23 cellular contexts compared by ENCODE assay signal in the genomic region with DNA sequence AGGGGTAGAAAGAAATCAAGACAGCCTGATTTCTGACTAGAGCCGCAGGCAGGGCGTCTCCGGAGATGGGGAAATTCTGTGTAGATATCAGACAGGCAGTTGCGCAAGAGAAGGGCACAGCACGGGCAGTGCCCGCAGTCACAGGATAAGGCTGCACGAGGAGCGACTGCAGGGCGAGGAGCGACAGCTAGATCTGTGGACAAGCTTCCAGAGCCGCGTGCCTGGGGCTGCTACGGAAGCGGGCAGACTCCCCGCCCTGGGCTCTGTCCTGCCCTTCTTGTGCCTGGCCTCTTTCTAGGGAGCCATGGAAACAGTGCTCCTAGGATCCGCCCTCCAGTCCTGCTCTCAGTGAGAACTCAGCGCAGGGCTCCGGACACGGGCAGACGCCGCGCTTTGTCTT. TPM values are rescaled to one million over a fixed set of nuclear protein-coding genes. Genes with fewer than 3 reads are reported as not detected.
DNase-seq lines count a peak whose midpoint lies in the region; ATAC-seq, FAIRE-seq and TF ChIP-seq lines count a peak whose summit lies in the region.
"Had no signal": no experiment of that assay in that cellular context is flagged by ENCODE, and none has a peak within 500 bp of the region (broad histone marks: within the 10 kb centered on the region; RNA-seq: fewer than 3 reads in every experiment).

No MANE protein-coding gene starts in this region.

- H3K9me1 ChIP-seq in K562 (ENCODE audit: control insufficient read depth, insufficient read depth, low read length) = no peaks in the 10 kb centered on the region

- DNase-seq in HepG2 (ENCODE audit: low spot score) = no peak
- DNase-seq in right lobe of liver = no peak
- DNase-seq in NCI-H460 (ENCODE audit: extremely low read depth, low read depth) = peak; percentile 38
- no peak for DNase-seq in K562 (ENCODE audit: extremely low read depth in 1 of 4, low spot score in 3 of 4)
- no peak for DNase-seq in NAMALWA (ENCODE audit: low spot score)
- DNase-seq in NCI-H187 (lab: John Stamatoyannopoulos, UW) = no peak
- DNase-seq in endodermal cell = no peak
- DNase-seq: Caco-2; CD4-positive, alpha-beta T cell; DMS153; GF-D8; GM23248; MG63; NCI-H1417; NCI-H187 treated with DMSO at 0.1 percent for 48 hours; NCI-H345; NCI-H526; Peyer's patch; T-cell had no signal

- H3K36me3 ChIP-seq in HepG2 (replicated peaks in 1 of 2; ENCODE audit: control insufficient read depth in 1 of 2, insufficient read depth in 2 of 2, low read length in 2 of 2) (no peaks in the 10 kb centered on the region), right lobe of liver (no peaks in the 10 kb centered on the region), K562 (ENCODE audit: control insufficient read depth, insufficient read depth, low read length) (no peaks in the 10 kb centered on the region), endodermal cell (ENCODE audit: control insufficient read depth, insufficient read depth, low read length) (no peaks in the 10 kb centered on the region)
- H3K36me3 ChIP-seq: MG63, Peyer's patch had no signal

- FAIRE-seq in HepG2 (lab: Jason Lieb, UNC) (no peak), K562 (lab: Jason Lieb, UNC) (no peak)
- FAIRE-seq: A204.1 had no signal

- H3K4me2 ChIP-seq in HepG2 (ENCODE audit: low read depth, low read length) (no peak overlapping the region), K562 (ENCODE audit: insufficient read depth, low read length) (no peak overlapping the region)

- no peak overlapping the region for H3K4me3 Mint-ChIP-seq in endodermal cell
- H3K4me3 Mint-ChIP-seq: CD4-positive, alpha-beta T cell; T-cell had no signal

- TF ChIP-seq CTCF in HepG2 (CRISPR knock-in tag; IDR thresholded peaks at IDR 0.05) (no peak), right lobe of liver (IDR thresholded peaks at IDR 0.05) (no peak), K562 (IDR thresholded peaks at IDR 0.05 in 2 of 3, conservative IDR thresholded peaks at IDR 0.05 in 1 of 3; ENCODE audit: insufficient read depth in 2 of 3, low read depth in 1 of 3, low read length in 3 of 3) (no peak), endodermal cell (conservative IDR thresholded peaks at IDR 0.05) (no peak)

- H3K27me3 ChIP-seq in HepG2 (ENCODE audit: control insufficient read depth in 1 of 2, insufficient read depth in 2 of 2, low read length in 2 of 2) = peaks cover 0 to 8% of the 10 kb centered on the region in 2 experiments; a peak in 2 of 5 replicates
- no peaks in the 10 kb centered on the region for H3K27me3 ChIP-seq in right lobe of liver
- no peaks in the 10 kb centered on the region; a peak in 1 of 5 replicates for H3K27me3 ChIP-seq in K562 (ENCODE audit: control insufficient read depth in 2 of 2, insufficient read depth in 2 of 2, low read length in 2 of 2)
- H3K27me3 ChIP-seq in endodermal cell (ENCODE audit: control insufficient read depth, insufficient read depth, low read length, poor library complexity, severe bottlenecking) = no peaks in the 10 kb centered on the region
- H3K27me3 ChIP-seq: MG63, Peyer's patch had no signal

- BruUV-seq in HepG2 (replicated peaks; lab: Mats Ljungman, UMichigan) (no TSS peak), K562 (replicated peaks; lab: Mats Ljungman, UMichigan) (no TSS peak)

- no peak for TF ChIP-seq RAD21 in HepG2 (CRISPR knock-in tag; IDR thresholded peaks at IDR 0.05)
- TF ChIP-seq RAD21 in K562 (CRISPR knock-in tag; conservative IDR thresholded peaks at IDR 0.05 in 1 of 2, IDR thresholded peaks at IDR 0.05 in 1 of 2) = no peak

- intact Hi-C loops in HepG2 (cut with micrococcal nuclease; ENCODE audit: unreplicated experiment) = no loop called here
- intact Hi-C loops in right lobe of liver (cut with DNase I) = no loop called here
- intact Hi-C loops in K562 (cut with micrococcal nuclease) = no loop called here

- H3K27me3 Mint-ChIP-seq in endodermal cell (ENCODE audit: insufficient read depth) = no peaks in the 10 kb centered on the region

- CTCF ChIA-PET in HepG2 (lab: Yijun Ruan, JAX; ENCODE audit: low intra/inter-chr PET ratio, low total read pairs) = no interaction called here
- CTCF ChIA-PET in K562 (lab: Yijun Ruan, JAX; ENCODE audit: low intra/inter-chr PET ratio) = no interaction called here

- no peaks in the 10 kb centered on the region for H3K9me3 Mint-ChIP-seq in endodermal cell
- H3K9me3 Mint-ChIP-seq: CD4-positive, alpha-beta T cell; T-cell had no signal

- H3K79me2 ChIP-seq in HepG2 (ENCODE audit: insufficient read depth, low read length) (no peaks in the 10 kb centered on the region), K562 (ENCODE audit: control insufficient read depth, insufficient read depth, low read length) (no peaks in the 10 kb centered on the region)

- no peak for TF ChIP-seq POLR2A in HepG2 (IDR thresholded peaks at IDR 0.05; ENCODE audit: insufficient read depth in 1 of 2, low read depth in 2 of 2, low read length in 2 of 2)
- TF ChIP-seq POLR2A in right lobe of liver (IDR thresholded peaks at IDR 0.05) = no peak
- TF ChIP-seq POLR2A in K562 (conservative IDR thresholded peaks at IDR 0.05) = no peak

- H3K36me3 Mint-ChIP-seq in endodermal cell (ENCODE audit: low read depth) = no peaks in the 10 kb centered on the region
- H3K36me3 Mint-ChIP-seq: T-cell had no signal

- in situ Hi-C loops in HepG2 (cut with HindIII; ENCODE audit: extremely low pct_ligation_motif_present, low pct_unique_long_range_greater_than_20kb) (no loop called here), K562 (cut with MboI) (loop anchor here (10.0 kb wide), 1 partner anchor 248 kb away; no protein-coding TSS in a partner anchor)

- no peak overlapping the region for H3K27ac Mint-ChIP-seq in endodermal cell
- H3K27ac Mint-ChIP-seq: CD4-positive, alpha-beta T cell; T-cell had no signal

- no peaks in the 10 kb centered on the region for H4K20me1 ChIP-seq in HepG2 (ENCODE audit: insufficient read depth, low read length)
- H4K20me1 ChIP-seq in K562 (replicated peaks; ENCODE audit: control insufficient read depth, insufficient read depth, low read length) = no peaks in the 10 kb centered on the region

- POLR2A ChIA-PET in HepG2 (lab: Yijun Ruan, JAX) (no interaction called here), K562 (lab: Yijun Ruan, JAX) (interaction anchor here (0.6 kb wide), 1 partner anchor 16 kb away, joined by 3 read pairs; no protein-coding TSS in a partner anchor)

- H3K4me1 ChIP-seq in HepG2 (ENCODE audit: insufficient read depth, low read length) (no peaks in the 10 kb centered on the region), right lobe of liver (no peaks in the 10 kb centered on the region), K562 (replicated peaks in 1 of 2; ENCODE audit: control insufficient read depth in 2 of 2, insufficient read depth in 2 of 2, low read length in 2 of 2) (peaks cover 0 to 9% of the 10 kb centered on the region in 2 experiments; a peak in 3 of 5 replicates), endodermal cell (ENCODE audit: control insufficient read depth, insufficient read depth, low read length) (no peaks in the 10 kb centered on the region)
- H3K4me1 ChIP-seq: Caco-2, Peyer's patch had no signal

- H3K27ac ChIP-seq in HepG2 (ENCODE audit: extremely low read length, insufficient read depth, low read length) (no peak overlapping the region), right lobe of liver (no peak overlapping the region), K562 (ENCODE audit: extremely low read depth, low read depth, low read length) (no peak overlapping the region), endodermal cell (ENCODE audit: low read depth, low read length) (no peak overlapping the region)
- H3K27ac ChIP-seq: GM23248, Peyer's patch had no signal

- H3K4me3 ChIP-seq in HepG2 (replicated peaks in 1 of 3; ENCODE audit: insufficient read depth in 1 of 3, low read depth in 2 of 3, low read length in 3 of 3) (no peak overlapping the region), right lobe of liver (no peak overlapping the region), K562 (no peak overlapping the region), endodermal cell (ENCODE audit: low read length) (no peak overlapping the region)
- H3K4me3 ChIP-seq: GM23248, MG63, Peyer's patch had no signal

- 68% methylated on average over 13 of the region's 22 CpGs for WGBS in HepG2 (ENCODE audit: low lambda C conversion rate)
- 95% methylated on average over 8 of the region's 22 CpGs for WGBS in right lobe of liver (ENCODE audit: insufficient coverage, low coverage, low lambda C conversion rate, missing lambda C conversion rate)
- WGBS in K562 (ENCODE audit: insufficient coverage, low coverage, missing lambda C conversion rate) = 38% methylated on average over 7 of the region's 22 CpGs
- WGBS in endodermal cell (ENCODE audit: insufficient coverage in 1 of 2, insufficient read length in 1 of 2), 2 experiments = 96 to 98% methylated on average over 4 to 22 of the region's 22 CpGs

- ATAC-seq in HepG2 (no peak), right lobe of liver (no peak), K562 (no peak; the same call in 2 of the 3 replicates)
- ATAC-seq: HCT116, T-cell had no signal

- H3K9me3 ChIP-seq in HepG2 (ENCODE audit: low read length) (no peaks in the 10 kb centered on the region), right lobe of liver (no peaks in the 10 kb centered on the region), K562 (replicated peaks; ENCODE audit: control insufficient read depth, insufficient read depth, low read depth, low read length) (no peaks in the 10 kb centered on the region), endodermal cell (ENCODE audit: control insufficient read depth, low read length) (no peaks in the 10 kb centered on the region)
- H3K9me3 ChIP-seq: Caco-2, MG63, Peyer's patch had no signal

- H3K4me1 Mint-ChIP-seq in endodermal cell = peaks cover 2% of the 10 kb centered on the region
- H3K4me1 Mint-ChIP-seq: T-cell had no signal

- TF ChIP-seq EP300 in HepG2 (IDR thresholded peaks at IDR 0.05; ENCODE audit: low read depth in 2 of 2, low read length in 2 of 2) = no peak
- no peak for TF ChIP-seq EP300 in HepG2 (CRISPR knock-in tag; IDR thresholded peaks at IDR 0.05; ENCODE audit: borderline replicate concordance)
- no peak for TF ChIP-seq EP300 in K562 (IDR thresholded peaks at IDR 0.05; ENCODE audit: low read length)

- H3K9ac ChIP-seq in HepG2 (ENCODE audit: insufficient read depth, low read depth, low read length) = no peak overlapping the region
- H3K9ac ChIP-seq in K562 (ENCODE audit: insufficient read depth in 1 of 2, low read depth in 2 of 2, low read length in 2 of 2) = no peak overlapping the region
- H3K9ac ChIP-seq in endodermal cell (ENCODE audit: extremely low read depth, low read length, poor library complexity, severe bottlenecking) = no peak overlapping the region
- H3K9ac ChIP-seq: GM23248 had no signal

- no peak overlapping the region for H2AFZ ChIP-seq in HepG2 (ENCODE audit: low read length)
- H2AFZ ChIP-seq in K562 (ENCODE audit: low read depth, low read length) = no peak overlapping the region
- H2AFZ ChIP-seq: GM23248 had no signal

RNA-seq across cellular contexts. Expression of a gene that starts 12.6 kb away (rescaled TPM):
- total RNA-seq in HepG2 (2016; rRNA removed; fragmentation: Illumina TruSeq; extraction: Trizol) = not detected in 2 replicates
- not detected in 2 replicates for total RNA-seq in HepG2 (2016; cell fraction: cytosol; rRNA removed; fragmentation: Illumina TruSeq; extraction: Trizol; ENCODE audit: low read depth)
- not detected in 2 replicates for total RNA-seq in HepG2 (2016; cell fraction: insoluble cytoplasmic fraction; rRNA removed; fragmentation: Illumina TruSeq; extraction: Trizol)
- total RNA-seq in HepG2 (2016; cell fraction: membrane; rRNA removed; fragmentation: Illumina TruSeq; extraction: Trizol) = not detected in 2 replicates
- total RNA-seq in HepG2 (2016; cell fraction: nucleus; rRNA removed; fragmentation: Illumina TruSeq; extraction: Trizol) = not detected in 2 replicates
- not detected in 2 replicates for polyA plus RNA-seq in HepG2 (2011; rRNA removed)
- polyA plus RNA-seq in HepG2 (2011; cell fraction: cytosol; rRNA removed) = not detected in 2 replicates
- not detected in 2 replicates for polyA plus RNA-seq in HepG2 (2011; cell fraction: nucleus; rRNA removed)
- polyA plus RNA-seq in HepG2 (2012) = not detected in 2 replicates
- not detected in 2 replicates for polyA plus RNA-seq in HepG2 (2016; cell fraction: cytosol; fragmentation: Illumina TruSeq; extraction: Trizol; ENCODE audit: low read depth)
- not detected in 2 replicates for polyA plus RNA-seq in HepG2 (2016; cell fraction: insoluble cytoplasmic fraction; fragmentation: Illumina TruSeq; extraction: Trizol; ENCODE audit: low read depth)
- not detected in 2 replicates for polyA plus RNA-seq in HepG2 (2016; cell fraction: membrane; fragmentation: Illumina TruSeq; extraction: Trizol; ENCODE audit: low read depth)
- polyA plus RNA-seq in HepG2 (2016; cell fraction: nucleus; fragmentation: Illumina TruSeq; extraction: Trizol; ENCODE audit: insufficient read depth, low read depth) = not detected in 2 replicates
- polyA minus RNA-seq in HepG2 (2011; rRNA and poly(A)+ RNA removed; ENCODE audit: low replicate concordance) = not detected in 2 replicates
- polyA minus RNA-seq in HepG2 (2011; cell fraction: cytosol; rRNA and poly(A)+ RNA removed) = not detected in 2 replicates
- polyA minus RNA-seq in HepG2 (2011; cell fraction: nucleus; rRNA and poly(A)+ RNA removed) = not detected in 2 replicates
- total RNA-seq in right lobe of liver = not detected
- not detected in 2 replicates for total RNA-seq in NCI-H460 (2014; rRNA removed; shearing (Covaris generic))
- not detected in 2 replicates for polyA plus RNA-seq in NCI-H460 (2014; cell fraction: nucleus; rRNA removed)
- not detected in 2 replicates for total RNA-seq in K562 (2011; cell fraction: chromatin; rRNA removed; ENCODE audit: low replicate concordance)
- total RNA-seq in K562 (2011; cell fraction: nucleolus; rRNA removed) = not detected in 2 replicates
- total RNA-seq in K562 (2011; cell fraction: nucleoplasm; rRNA removed) = not detected in 2 replicates
- total RNA-seq in K562 (2014; rRNA removed) = not detected in 2 replicates
- not detected in 2 replicates for total RNA-seq in K562 (2014; rRNA removed; fragmentation: Illumina TruSeq; extraction: Trizol)
- total RNA-seq in K562 (2015; rRNA removed; fragmentation: Illumina TruSeq; extraction: Trizol) = not detected in 2 replicates
- not detected in 2 replicates for total RNA-seq in K562 (2021)
- not detected in 2 replicates for polyA plus RNA-seq in K562 (2011; rRNA removed)
- not detected in 2 replicates for polyA plus RNA-seq in K562 (2011; cell fraction: cytosol; rRNA removed)
- not detected in 2 replicates for polyA plus RNA-seq in K562 (2011; cell fraction: nucleus; rRNA removed)
- polyA plus RNA-seq in K562 (2012) = not detected in 2 replicates
- not detected in 2 replicates for polyA plus RNA-seq in K562 (2014; fragmentation: Illumina TruSeq; extraction: Trizol)
- polyA plus RNA-seq in K562 (2014; fragmentation: Nextera tagmentation; extraction: Ambion mirVana) = not detected
- polyA plus RNA-seq in K562 (2014; rRNA removed) = not detected in 2 replicates
- polyA minus RNA-seq in K562 (2011; rRNA and poly(A)+ RNA removed) = not detected in 2 replicates
- not detected in 2 replicates for polyA minus RNA-seq in K562 (2011; cell fraction: cytosol; rRNA and poly(A)+ RNA removed)
- polyA minus RNA-seq in K562 (2011; cell fraction: nucleus; rRNA and poly(A)+ RNA removed) = not detected in 2 replicates
- total RNA-seq in endodermal cell = under 1 TPM in 1 of 2 donors, not detected in 1; 0.24 TPM
- 0.14 TPM for polyA plus RNA-seq in endodermal cell (2013, experiment 1 of 2)
- polyA plus RNA-seq in endodermal cell (2013, experiment 2 of 2) = not detected
- total RNA-seq: Caco-2; CD4-positive, alpha-beta T cell; GM23248; Peyer's patch; SK-MEL-5; T-cell had no signal
- polyA plus RNA-seq: BJ, GM23248 had no signal
